ENCODE assay signal across 1 cellular context in the genomic region with DNA sequence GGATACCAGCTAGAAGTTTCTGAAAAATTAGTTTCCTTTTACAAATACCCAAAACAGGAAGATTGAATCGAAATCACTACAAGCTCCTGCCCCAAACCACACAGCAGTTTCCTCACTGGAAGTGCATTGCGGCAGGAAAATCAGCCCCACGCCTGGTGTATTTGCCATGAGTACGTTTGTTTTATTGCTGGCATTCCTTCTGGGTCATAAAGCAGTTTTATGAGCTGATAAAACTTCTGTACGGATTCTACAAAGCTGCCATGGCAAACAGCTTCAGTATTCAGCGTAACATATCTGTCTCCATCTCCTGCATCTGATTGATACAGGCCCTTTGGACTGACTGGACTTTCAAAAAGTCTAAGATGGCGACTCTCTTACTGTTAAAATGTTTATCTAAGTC.
TF ChIP-seq lines count a peak whose summit lies in the region.

No MANE protein-coding gene starts in this region.

TF ChIP-seq in endothelial cell of umbilical vein, 7 proteins besides CTCF, POLR2A, EP300 and RAD21:
- no peak for TF ChIP-seq FOS (IDR thresholded peaks at IDR 0.05; ENCODE audit: borderline replicate concordance, insufficient read depth, low read length)
